7 cellular contexts compared by ENCODE assay signal in genomic region chr5:34854459-34855174, GRCh38.
DNase-seq lines count a peak whose midpoint lies in the region; ATAC-seq lines count a peak whose summit lies in the region.

No MANE protein-coding gene starts in this region.

- H3K27me3 Mint-ChIP-seq in stimulated activated naive B cell treated with anti-CD40 and anti-IgM and Interleukin-4, amounts not matched to agents 10 μg/mL and 1 μg/mL and 100 μg/mL, for 72 hours, result peaks cover 0 to 4% of the 10 kb centered on the region in 2 donors

- H3K9me3 Mint-ChIP-seq in stimulated activated naive B cell treated with anti-CD40 and anti-IgM and Interleukin-4, amounts not matched to agents 10 μg/mL and 1 μg/mL and 100 μg/mL, for 72 hours, result no peaks in the 10 kb centered on the region

- H3K4me3 Mint-ChIP-seq in stimulated activated naive B cell treated with anti-CD40 and anti-IgM and Interleukin-4, amounts not matched to agents 10 μg/mL and 1 μg/mL and 100 μg/mL, for 72 hours, result no peak overlapping the region

- ATAC-seq in GM19452 (IDR thresholded peaks at IDR 0.05; ENCODE audit: unreplicated experiment) (peak; percentile 95), HG03108 (IDR thresholded peaks at IDR 0.05; ENCODE audit: unreplicated experiment) (peak; percentile 99)
- peak; percentile 83 to 95 for ATAC-seq in stimulated activated naive B cell treated with anti-CD40 and anti-IgM and Interleukin-4, amounts not matched to agents 10 μg/mL and 1 μg/mL and 100 μg/mL, for 72 hours (replicated peaks)

- no peak overlapping the region for H3K27ac Mint-ChIP-seq in stimulated activated naive B cell treated with anti-CD40 and anti-IgM and Interleukin-4, amounts not matched to agents 10 μg/mL and 1 μg/mL and 100 μg/mL, for 72 hours

- H3K36me3 Mint-ChIP-seq in stimulated activated naive B cell treated with anti-CD40 and anti-IgM and Interleukin-4, amounts not matched to agents 10 μg/mL and 1 μg/mL and 100 μg/mL, for 72 hours, result peaks cover 0 to 3% of the 10 kb centered on the region in 2 donors

- peaks cover 4 to 7% of the 10 kb centered on the region in 2 donors for H3K4me1 Mint-ChIP-seq in stimulated activated naive B cell treated with anti-CD40 and anti-IgM and Interleukin-4, amounts not matched to agents 10 μg/mL and 1 μg/mL and 100 μg/mL, for 72 hours

- DNase-seq in NCI-H446 treated with DMSO at 0.1 percent for 48 hours (lab: John Stamatoyannopoulos, UW) (peak; percentile 61), AG20443 (ENCODE audit: low spot score) (no peak), GM03348 (ENCODE audit: low spot score) (no peak), NK-92 (lab: John Stamatoyannopoulos, UW; ENCODE audit: unreplicated experiment) (no peak)
- peak; percentile 5 for DNase-seq in stimulated activated naive B cell treated with anti-CD40 and anti-IgM and Interleukin-4, amounts not matched to agents 10 μg/mL and 1 μg/mL and 100 μg/mL, for 72 hours

Comparison
In these comparisons a context has a peak if more than half of its experiments do, and no peak if none do; other contexts are left out.
1. DNase-seq: peak in NCI-H446 treated with DMSO at 0.1 percent for 48 hours (single experiment) and stimulated activated naive B cell treated with anti-CD40 and anti-IgM and Interleukin-4, amounts not matched to agents 10 μg/mL and 1 μg/mL and 100 μg/mL, for 72 hours (single experiment); none in AG20443 (single experiment), GM03348 (single experiment) and NK-92 (single experiment).
2. Peak in every context shown above with its lines, with median percentiles within 50 percentile points of each other: ATAC-seq.